1 cellular context compared by ENCODE assay signal in genomic region chr1:112634367-112634766, GRCh38.
TF ChIP-seq lines count a peak whose summit lies in the region.

No MANE protein-coding gene starts in this region.

TF ChIP-seq in HEK293T, 16 proteins besides CTCF, POLR2A, EP300 and RAD21 (continued from another document):
- TF ChIP-seq FOXK2 (IDR thresholded peaks at IDR 0.05) (no peak), NFRKB (IDR thresholded peaks at IDR 0.05) (no peak)
TF ChIP-seq in HEK293T: peak in this region for 2.
